ENCODE assay signal across 15 cellular contexts in genomic region chr2:19911799-19912509, GRCh38. TPM values are rescaled to one million over a fixed set of nuclear protein-coding genes. Genes with fewer than 3 reads are reported as not detected.
DNase-seq lines count a peak whose midpoint lies in the region; ATAC-seq and TF ChIP-seq lines count a peak whose summit lies in the region.
"Had no signal": no experiment of that assay in that cellular context is flagged by ENCODE, and none has a peak within 500 bp of the region (broad histone marks: within the 10 kb centered on the region; RNA-seq: fewer than 3 reads in every experiment).

No MANE protein-coding gene starts in this region.

- peak; percentile 98 for DNase-seq in A172 (ENCODE audit: low spot score)
- peak; percentile 96 to 98 for DNase-seq in SW 1271 (lab: John Stamatoyannopoulos, UW)
- DNase-seq in fibroblast of the conjunctiva (ENCODE audit: low read depth): peak; percentile 57
- DNase-seq in NCI-H128 (lab: John Stamatoyannopoulos, UW; ENCODE audit: unreplicated experiment): no peak
- no peak for DNase-seq in right lobe of liver
- DNase-seq in DMS114 treated with DMSO at 0.1 percent for 48 hours (lab: John Stamatoyannopoulos, UW; ENCODE audit: unreplicated experiment): no peak
- DNase-seq in COLO668 (lab: John Stamatoyannopoulos, UW; ENCODE audit: unreplicated experiment): no peak
- DNase-seq: glutamatergic neuron; Karpas-422; NCI-H2171; ovary; Peyer's patch; stimulated activated CD4-positive, alpha-beta T cell treated with anti-CD3 and anti-CD28 coated beads, Interleukin-1b, Interleukin-23, amount 100 ng/mL, for 48 hours had no signal

- H3K4me1 ChIP-seq in HEK293 (ENCODE audit: control insufficient read depth, insufficient read depth, low read length) (0 out of 2 replicates have a peak, but pooled peaks cover 2% of the 10 kb centered on the region), right lobe of liver (no peaks in the 10 kb centered on the region)
- H3K4me1 ChIP-seq: Peyer's patch had no signal

- ATAC-seq in right lobe of liver: no peak
- ATAC-seq: WTC11 had no signal

- 93% methylated on average over 7 of the region's 9 CpGs for WGBS in right lobe of liver (ENCODE audit: insufficient coverage, low coverage, low lambda C conversion rate, missing lambda C conversion rate)

- TF ChIP-seq CTCF in HEK293 (tag by site-specific recombination; IDR thresholded peaks at IDR 0.05) (no peak), right lobe of liver (IDR thresholded peaks at IDR 0.05) (no peak)

- intact Hi-C loops in right lobe of liver (cut with DNase I): no loop called here

- H3K9me3 ChIP-seq in HEK293 (ENCODE audit: control insufficient read depth, insufficient read depth, low read depth, low read length): no peaks in the 10 kb centered on the region
- H3K9me3 ChIP-seq in right lobe of liver: no peaks in the 10 kb centered on the region
- H3K9me3 ChIP-seq: ovary, Peyer's patch had no signal

- H3K27ac ChIP-seq in HEK293 (ENCODE audit: extremely low read depth, low read depth, low read length) (no peak overlapping the region), right lobe of liver (no peak overlapping the region)
- H3K27ac ChIP-seq: ovary, Peyer's patch had no signal

- H3K27me3 ChIP-seq in right lobe of liver: no peaks in the 10 kb centered on the region
- H3K27me3 ChIP-seq: ovary, Peyer's patch had no signal

- no peak for TF ChIP-seq POLR2A in right lobe of liver (IDR thresholded peaks at IDR 0.05)

- CTCF ChIA-PET in HEK293 (lab: Yijun Ruan, JAX): interaction anchor here (0.7 kb wide), 1 partner anchor 24 kb away, joined by 3 read pairs; no protein-coding TSS in a partner anchor

- POLR2A ChIA-PET in HEK293 (lab: Yijun Ruan, JAX): interaction anchor here (0.8 kb wide), 2 partner anchors 11 to 12 kb away, joined by 3 read pairs; partner anchors contain the start of gene TTC32

- no peak overlapping the region for H3K4me3 ChIP-seq in HEK293 (ENCODE audit: low read depth, low read length)
- no peak overlapping the region for H3K4me3 ChIP-seq in right lobe of liver
- H3K4me3 ChIP-seq: ovary, Peyer's patch had no signal

- H3K36me3 ChIP-seq in HEK293 (ENCODE audit: control insufficient read depth in 2 of 2, insufficient read depth in 1 of 2, low read length in 2 of 2) (no peaks in the 10 kb centered on the region), right lobe of liver (no peaks in the 10 kb centered on the region)
- H3K36me3 ChIP-seq: ovary, Peyer's patch had no signal

TF ChIP-seq in HEK293, 187 proteins besides CTCF, POLR2A, EP300 and RAD21:
- TF ChIP-seq KLF9 (tag by site-specific recombination; IDR thresholded peaks at IDR 0.05; ENCODE audit: low read depth) (no peak), FEZF1 (tag by site-specific recombination; IDR thresholded peaks at IDR 0.05) (peak; percentile 9; the same call in 1 of the 2 replicates)

RNA-seq across cellular contexts. Expression of gene TTC32, which starts 10.2 kb away (rescaled TPM):
- total RNA-seq in A172 (2014; rRNA removed; shearing (Covaris generic)): 4.2 and 10.6 TPM in 2 replicates
- total RNA-seq in right lobe of liver: 1 to 10 TPM; 2.4 to 5.5 (median 3.8) TPM

Comparison
In these comparisons a context has a peak if more than half of its experiments do, and no peak if none do; other contexts are left out.
1. DNase-seq: peak in A172 (single experiment), SW 1271 (2 of 2) and fibroblast of the conjunctiva (single experiment); none in NCI-H128 (single experiment), right lobe of liver (0 of 3), DMS114 treated with DMSO at 0.1 percent for 48 hours (single experiment) and COLO668 (single experiment).